15 cellular contexts compared by ENCODE assay signal in genomic region chr10:14840178-14840577, GRCh38. TPM values are rescaled to one million over a fixed set of nuclear protein-coding genes. Genes with fewer than 3 reads are reported as not detected.
DNase-seq lines count a peak whose midpoint lies in the region; ATAC-seq, FAIRE-seq and TF ChIP-seq lines count a peak whose summit lies in the region.
"Had no signal": no experiment of that assay in that cellular context is flagged by ENCODE, and none has a peak within 500 bp of the region (broad histone marks: within the 10 kb centered on the region; RNA-seq: fewer than 3 reads in every experiment).

No MANE protein-coding gene starts in this region.

- no peak for FAIRE-seq in GM19239 (lab: Jason Lieb, UNC)

- H3K27me3 Mint-ChIP-seq in activated CD8-positive, alpha-beta T cell treated with anti-CD3 and anti-CD28 coated beads for 36 hours: no peaks in the 10 kb centered on the region
- H3K27me3 Mint-ChIP-seq in activated CD8-positive, alpha-beta T cell treated with anti-CD3 and anti-CD28 coated beads, Interleukin-2, amount 10 ng/mL, durations not matched to agents 7 days and 5 days (ENCODE audit: low read depth): no peaks in the 10 kb centered on the region
- H3K27me3 Mint-ChIP-seq in HFFc6 (ENCODE audit: insufficient read depth): no peaks in the 10 kb centered on the region
- no peaks in the 10 kb centered on the region for H3K27me3 Mint-ChIP-seq in activated naive CD8-positive, alpha-beta T cell treated with anti-CD3 and anti-CD28 coated beads, Interleukin-2, amount 50 U/mL, for 24 hours
- no peaks in the 10 kb centered on the region for H3K27me3 Mint-ChIP-seq in nephron progenitor cell (ENCODE audit: low read depth, poor library complexity)
- H3K27me3 Mint-ChIP-seq: stimulated activated memory B cell treated with anti-CD40 and anti-IgM and Interleukin-4, amounts not matched to agents 10 μg/mL and 1 μg/mL and 100 μg/mL, for 72 hours had no signal

- peaks cover 40% of the 10 kb centered on the region for H3K36me3 Mint-ChIP-seq in activated CD8-positive, alpha-beta T cell treated with anti-CD3 and anti-CD28 coated beads for 36 hours (ENCODE audit: low read depth)
- peaks cover 49% of the 10 kb centered on the region for H3K36me3 Mint-ChIP-seq in activated CD8-positive, alpha-beta T cell treated with anti-CD3 and anti-CD28 coated beads, Interleukin-2, amount 10 ng/mL, durations not matched to agents 7 days and 5 days (ENCODE audit: low read depth)
- H3K36me3 Mint-ChIP-seq in HFFc6 (ENCODE audit: low read depth): peaks cover 21% of the 10 kb centered on the region
- peaks cover 48% of the 10 kb centered on the region for H3K36me3 Mint-ChIP-seq in activated naive CD8-positive, alpha-beta T cell treated with anti-CD3 and anti-CD28 coated beads, Interleukin-2, amount 50 U/mL, for 24 hours (ENCODE audit: low read depth)
- H3K36me3 Mint-ChIP-seq in nephron progenitor cell (ENCODE audit: low read depth): peaks cover 53% of the 10 kb centered on the region

- CTCF ChIA-PET in activated CD8-positive, alpha-beta T cell treated with anti-CD3 and anti-CD28 coated beads for 36 hours (lab: Charles Lee): no interaction called here
- CTCF ChIA-PET in activated CD8-positive, alpha-beta T cell treated with anti-CD3 and anti-CD28 coated beads, Interleukin-2, amount 10 ng/mL, durations not matched to agents 7 days and 5 days (lab: Charles Lee): no interaction called here

- intact Hi-C loops in activated CD8-positive, alpha-beta T cell treated with anti-CD3 and anti-CD28 coated beads for 36 hours (cut with micrococcal nuclease): no loop called here

- H3K27ac Mint-ChIP-seq in activated CD8-positive, alpha-beta T cell treated with anti-CD3 and anti-CD28 coated beads for 36 hours: peak overlapping the region; percentile 6
- no peak overlapping the region for H3K27ac Mint-ChIP-seq in activated CD8-positive, alpha-beta T cell treated with anti-CD3 and anti-CD28 coated beads, Interleukin-2, amount 10 ng/mL, durations not matched to agents 7 days and 5 days
- H3K27ac Mint-ChIP-seq in HFFc6 (no peak overlapping the region), nephron progenitor cell (no peak overlapping the region)
- no peak overlapping the region for H3K27ac Mint-ChIP-seq in activated naive CD8-positive, alpha-beta T cell treated with anti-CD3 and anti-CD28 coated beads, Interleukin-2, amount 50 U/mL, for 24 hours

- POLR2A ChIA-PET in activated CD8-positive, alpha-beta T cell treated with anti-CD3 and anti-CD28 coated beads for 36 hours (lab: Charles Lee): no interaction called here
- POLR2A ChIA-PET in activated CD8-positive, alpha-beta T cell treated with anti-CD3 and anti-CD28 coated beads, Interleukin-2, amount 10 ng/mL, durations not matched to agents 7 days and 5 days (lab: Charles Lee): no interaction called here

- no peak for DNase-seq in activated CD8-positive, alpha-beta T cell treated with anti-CD3 and anti-CD28 coated beads for 36 hours
- no peak for DNase-seq in activated CD8-positive, alpha-beta T cell treated with anti-CD3 and anti-CD28 coated beads, Interleukin-2, amount 10 ng/mL, durations not matched to agents 7 days and 5 days
- DNase-seq in HFFc6 (no peak), nephron progenitor cell (no peak), GM19239 (ENCODE audit: insufficient read length, low spot score) (no peak)
- DNase-seq in activated naive CD8-positive, alpha-beta T cell treated with anti-CD3 and anti-CD28 coated beads, Interleukin-2, amount 50 U/mL, for 24 hours: no peak
- DNase-seq: ACHN; activated CD4-positive, alpha-beta T cell treated with anti-CD3 and anti-CD28 coated beads for 48 hours; activated gamma-delta T cell treated with Interleukin-2 at 50 U/mL for 16 hours; GF-D8; NCI-H1436 treated with DMSO at 0.1 percent for 48 hours; trophoblast cell had no signal

- H3K4me3 Mint-ChIP-seq in activated CD8-positive, alpha-beta T cell treated with anti-CD3 and anti-CD28 coated beads for 36 hours: peak overlapping the region; percentile 95
- no peak overlapping the region for H3K4me3 Mint-ChIP-seq in activated CD8-positive, alpha-beta T cell treated with anti-CD3 and anti-CD28 coated beads, Interleukin-2, amount 10 ng/mL, durations not matched to agents 7 days and 5 days
- H3K4me3 Mint-ChIP-seq in HFFc6: peak overlapping the region; percentile 91
- peak overlapping the region; percentile 93 for H3K4me3 Mint-ChIP-seq in activated naive CD8-positive, alpha-beta T cell treated with anti-CD3 and anti-CD28 coated beads, Interleukin-2, amount 50 U/mL, for 24 hours
- peak overlapping the region; percentile 94 for H3K4me3 Mint-ChIP-seq in nephron progenitor cell

- TF ChIP-seq CTCF in activated CD8-positive, alpha-beta T cell treated with anti-CD3 and anti-CD28 coated beads for 36 hours (IDR thresholded peaks at IDR 0.05): no peak
- TF ChIP-seq CTCF in HFFc6 (IDR thresholded peaks at IDR 0.05) (no peak), nephron progenitor cell (IDR thresholded peaks at IDR 0.05) (no peak)

- ATAC-seq in activated CD8-positive, alpha-beta T cell treated with anti-CD3 and anti-CD28 coated beads for 36 hours: no peak
- ATAC-seq in activated CD8-positive, alpha-beta T cell treated with anti-CD3 and anti-CD28 coated beads, Interleukin-2, amount 10 ng/mL, durations not matched to agents 7 days and 5 days: no peak
- no peak for ATAC-seq in activated naive CD8-positive, alpha-beta T cell treated with anti-CD3 and anti-CD28 coated beads, Interleukin-2, amount 50 U/mL, for 24 hours
- no peak for ATAC-seq in SK-N-SH treated with all-trans-retinoic acid at 6 μM for 48 hours
- ATAC-seq in GM19324 (IDR thresholded peaks at IDR 0.05; ENCODE audit: low FRiP score, unreplicated experiment): no peak
- ATAC-seq: stimulated activated memory B cell treated with anti-CD40 and anti-IgM and Interleukin-4, amounts not matched to agents 10 μg/mL and 1 μg/mL and 100 μg/mL, for 72 hours had no signal

- no peaks in the 10 kb centered on the region for H3K9me3 Mint-ChIP-seq in activated CD8-positive, alpha-beta T cell treated with anti-CD3 and anti-CD28 coated beads for 36 hours
- H3K9me3 Mint-ChIP-seq in activated CD8-positive, alpha-beta T cell treated with anti-CD3 and anti-CD28 coated beads, Interleukin-2, amount 10 ng/mL, durations not matched to agents 7 days and 5 days (ENCODE audit: insufficient read depth): no peaks in the 10 kb centered on the region
- H3K9me3 Mint-ChIP-seq in HFFc6 (no peaks in the 10 kb centered on the region), nephron progenitor cell (no peaks in the 10 kb centered on the region)
- no peaks in the 10 kb centered on the region for H3K9me3 Mint-ChIP-seq in activated naive CD8-positive, alpha-beta T cell treated with anti-CD3 and anti-CD28 coated beads, Interleukin-2, amount 50 U/mL, for 24 hours
- H3K9me3 Mint-ChIP-seq: stimulated activated memory B cell treated with anti-CD40 and anti-IgM and Interleukin-4, amounts not matched to agents 10 μg/mL and 1 μg/mL and 100 μg/mL, for 72 hours had no signal

- H3K4me1 Mint-ChIP-seq in activated CD8-positive, alpha-beta T cell treated with anti-CD3 and anti-CD28 coated beads for 36 hours (ENCODE audit: low read depth): peaks cover 30% of the 10 kb centered on the region
- H3K4me1 Mint-ChIP-seq in activated CD8-positive, alpha-beta T cell treated with anti-CD3 and anti-CD28 coated beads, Interleukin-2, amount 10 ng/mL, durations not matched to agents 7 days and 5 days (ENCODE audit: low read depth): peaks cover 28% of the 10 kb centered on the region
- peaks cover 20% of the 10 kb centered on the region for H3K4me1 Mint-ChIP-seq in HFFc6 (ENCODE audit: low read depth)
- H3K4me1 Mint-ChIP-seq in activated naive CD8-positive, alpha-beta T cell treated with anti-CD3 and anti-CD28 coated beads, Interleukin-2, amount 50 U/mL, for 24 hours: peaks cover 26% of the 10 kb centered on the region
- H3K4me1 Mint-ChIP-seq in nephron progenitor cell: peaks cover 28% of the 10 kb centered on the region

TF ChIP-seq in SK-N-SH treated with all-trans-retinoic acid at 6 μM for 48 hours, 23 proteins besides CTCF, POLR2A, EP300 and RAD21 (continues in another document):
- TF ChIP-seq ARNTL (CRISPR knock-in tag; IDR thresholded peaks at IDR 0.05; ENCODE audit: borderline replicate concordance, low read depth): no peak

RNA-seq across cellular contexts. Expression of gene HSPA14, which starts 2.1 kb away (rescaled TPM):
- 10 to 100 TPM; 36.1 to 36.7 TPM for total RNA-seq in activated CD8-positive, alpha-beta T cell treated with anti-CD3 and anti-CD28 coated beads for 36 hours
- total RNA-seq in activated CD8-positive, alpha-beta T cell treated with anti-CD3 and anti-CD28 coated beads, Interleukin-2, amount 10 ng/mL, durations not matched to agents 7 days and 5 days: 10 to 100 TPM; 28.9 to 31.4 TPM
- 10 to 100 TPM; 10.7 to 13.7 (median 13.3) TPM for total RNA-seq in HFFc6 (2021; fragmentation: NEBNext Ultra II Directional; extraction: Animal tissue kit (Norgen Biotek cat#: 25700))

RNA-seq across cellular contexts. Expression of gene MSANTD7, which starts 2.1 kb away (rescaled TPM):
- 10 to 100 TPM; 22.5 to 23.9 TPM for total RNA-seq in activated CD8-positive, alpha-beta T cell treated with anti-CD3 and anti-CD28 coated beads for 36 hours
- 10 to 100 TPM; 21.8 to 22.5 TPM for total RNA-seq in activated CD8-positive, alpha-beta T cell treated with anti-CD3 and anti-CD28 coated beads, Interleukin-2, amount 10 ng/mL, durations not matched to agents 7 days and 5 days
- 10 to 100 TPM; 11.0 to 14.5 (median 12.4) TPM for total RNA-seq in HFFc6 (2021; fragmentation: NEBNext Ultra II Directional; extraction: Animal tissue kit (Norgen Biotek cat#: 25700))

RNA-seq across cellular contexts. Expression of gene CDNF, which starts 2.3 kb away (rescaled TPM):
- 1 to 10 TPM; 1.5 to 1.8 TPM for total RNA-seq in activated CD8-positive, alpha-beta T cell treated with anti-CD3 and anti-CD28 coated beads for 36 hours
- 1 to 10 TPM in 1 of 2 experiments, under 1 TPM in 1; 0.89 to 1.2 TPM for total RNA-seq in activated CD8-positive, alpha-beta T cell treated with anti-CD3 and anti-CD28 coated beads, Interleukin-2, amount 10 ng/mL, durations not matched to agents 7 days and 5 days
- 1 to 10 TPM in 2 of 6 experiments, under 1 TPM in 4; 0.52 to 1.5 (median 0.97) TPM for total RNA-seq in HFFc6 (2021; fragmentation: NEBNext Ultra II Directional; extraction: Animal tissue kit (Norgen Biotek cat#: 25700))

RNA-seq across cellular contexts. Expression of gene SUV39H2, which starts 38.5 kb away (rescaled TPM):
- total RNA-seq in activated CD8-positive, alpha-beta T cell treated with anti-CD3 and anti-CD28 coated beads for 36 hours: 10 to 100 TPM; 40.9 to 45.8 TPM
- total RNA-seq in activated CD8-positive, alpha-beta T cell treated with anti-CD3 and anti-CD28 coated beads, Interleukin-2, amount 10 ng/mL, durations not matched to agents 7 days and 5 days: 10 to 100 TPM; 34.3 to 34.6 TPM
- 10 to 100 TPM in 5 of 6 experiments, 1 to 10 TPM in 1; 8.6 to 18.1 (median 13.9) TPM for total RNA-seq in HFFc6 (2021; fragmentation: NEBNext Ultra II Directional; extraction: Animal tissue kit (Norgen Biotek cat#: 25700))
